ENCODE assay signal across 35 cellular contexts in the genomic region with DNA sequence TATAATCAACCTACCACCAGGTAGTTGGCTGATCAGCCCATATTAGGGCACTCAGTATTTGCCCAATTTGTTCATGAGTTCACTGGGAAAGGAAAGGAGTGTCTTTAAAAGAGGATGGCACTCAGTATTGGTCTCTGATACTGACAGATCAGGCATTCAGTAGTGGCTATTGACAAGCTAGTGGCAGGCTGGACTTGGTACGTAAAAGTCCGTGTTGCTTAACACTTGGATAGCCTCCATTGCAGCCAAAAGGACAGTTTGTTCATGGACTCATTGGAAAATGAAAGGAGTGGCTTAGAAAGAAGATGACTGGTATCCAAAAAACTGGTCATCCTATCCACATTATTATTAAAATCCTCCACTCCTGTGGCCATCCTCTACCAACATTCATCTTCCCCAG.
"Had no signal": no experiment of that assay in that cellular context is flagged by ENCODE, and none has a peak within 500 bp of the region (broad histone marks: within the 10 kb centered on the region; RNA-seq: fewer than 3 reads in every experiment).

No MANE protein-coding gene starts in this region.

- H3K4me3 ChIP-seq: adrenal gland, body of pancreas, breast epithelium, Peyer's patch, SJSA1 had no signal

- H3K9me3 ChIP-seq: adrenal gland, body of pancreas, breast epithelium, Peyer's patch, SJSA1, SK-N-SH had no signal

- H3K9ac ChIP-seq: SK-N-SH had no signal

- ATAC-seq: activated naive CD4-positive, alpha-beta T cell treated with anti-CD3 and anti-CD28 coated beads, Interleukin-2, amount 50 U/mL, for 72 hours; activated T-cell treated with anti-CD3 and anti-CD28 coated beads, Interleukin-2, amount 50 U/mL, for 4 hours; body of pancreas; PC-3; T-cell; T-helper 17 cell had no signal

- FAIRE-seq: astrocyte had no signal

- H3K27ac ChIP-seq: adrenal gland, body of pancreas, breast epithelium, Peyer's patch, SJSA1, VCaP had no signal

- H3K4me2 ChIP-seq: SK-N-SH had no signal

- H3K27me3 ChIP-seq: adrenal gland, body of pancreas, breast epithelium, Peyer's patch, SJSA1 had no signal

- H3K4me1 ChIP-seq: adrenal gland, body of pancreas, breast epithelium, Peyer's patch, SJSA1 had no signal

- H3K36me3 ChIP-seq: adrenal gland, breast epithelium, Peyer's patch, SJSA1 had no signal

- DNase-seq: activated B cell treated with CpG ODN at 0.5 μM for 24 hours; activated CD4-positive, alpha-beta memory T cell treated with anti-CD3 and anti-CD28 coated beads for 36 hours; activated CD4-positive, alpha-beta T cell treated with anti-CD3 and anti-CD28 coated beads for 4 hours; activated CD4-positive, alpha-beta T cell treated with anti-CD3 and anti-CD28 coated beads, Interleukin-2, amount 50 U/mL, for 1 hour; activated CD4-positive, CD25-positive, alpha-beta regulatory T cell treated with anti-CD3 and anti-CD28 coated beads, Interleukin-2, amount 50 U/mL, for 72 hours; activated CD8-positive, alpha-beta memory T cell treated with anti-CD3 and anti-CD28 coated beads, Interleukin-2, amount 50 U/mL, for 4 hours; activated gamma-delta T cell treated with Interleukin-2 at 50 U/mL for 16 hours; activated naive CD4-positive, alpha-beta T cell treated with anti-CD3 and anti-CD28 coated beads for 36 hours; activated T-cell treated with anti-CD3 and anti-CD28 coated beads for 4 hours; activated T-cell treated with anti-CD3 and anti-CD28 coated beads, Interleukin-2, amount 50 U/mL, for 4 hours; adrenal gland; body of pancreas; caudate nucleus; Karpas-422; KBM-7; NCI-H1048; NCI-H1436; NCI-H1694; NCI-H1930; NCI-H510A; NCI-H526; NK-92 treated with Interleukin-12 subunit alpha and Interleukin-12 subunit beta, amount 100 ng/mL, for 24 hours; PC-3; Peyer's patch; RPMI8226; SHP77 treated with DMSO at 0.1 percent for 48 hours; SK-N-SH; T-cell; T-helper 17 cell; T-helper 9 cell had no signal
